In genomic region chr3:72997421-72997961, GRCh38 we compare ENCODE assay signal across 8 cellular contexts. TPM values are rescaled to one million over a fixed set of nuclear protein-coding genes. Genes with fewer than 3 reads are reported as not detected.
DNase-seq lines count a peak whose midpoint lies in the region; ATAC-seq and TF ChIP-seq lines count a peak whose summit lies in the region.

No MANE protein-coding gene starts in this region.

- CTCF ChIA-PET in T-cell (lab: Charles Lee), result interaction anchor here (0.6 to 5.2 kb wide), 5 partner anchors 13 to 146 kb away, joined by 3 to 30 read pairs (median 4); no protein-coding TSS in a partner anchor

- H3K9me3 Mint-ChIP-seq in T-cell, result no peaks in the 10 kb centered on the region

- no peak for TF ChIP-seq EP300 in Ishikawa (IDR thresholded peaks at IDR 0.05; ENCODE audit: borderline replicate concordance)

- POLR2A ChIA-PET in T-cell (lab: Charles Lee), result interaction anchor here (0.6 to 0.7 kb wide), 2 partner anchors 25 to 120 kb away, joined by 4 to 5 read pairs; no protein-coding TSS in a partner anchor

- TF ChIP-seq RAD21 in Ishikawa (IDR thresholded peaks at IDR 0.05; ENCODE audit: low read depth), result no peak

- H3K27ac Mint-ChIP-seq in T-cell, result peak overlapping the region; percentile 77 to 81

- peaks cover 46 to 53% (median 52%) of the 10 kb centered on the region in 3 donors for H3K4me1 Mint-ChIP-seq in T-cell

- no peaks in the 10 kb centered on the region for H3K27me3 Mint-ChIP-seq in T-cell

- H3K27ac ChIP-seq in layer of hippocampus (ENCODE audit: low read depth, low read length), result peak overlapping the region; percentile 97

- no peaks in the 10 kb centered on the region for H3K27me3 ChIP-seq in layer of hippocampus (ENCODE audit: control insufficient read depth, insufficient read depth, low read length)

- ATAC-seq in GM18870 (IDR thresholded peaks at IDR 0.05; ENCODE audit: unreplicated experiment), result peak; percentile 35
- ATAC-seq in T-cell (replicated peaks in 1 of 4), result peak; percentile 9 to 31 (median 14)

- peaks cover 22% of the 10 kb centered on the region for H3K36me3 Mint-ChIP-seq in T-cell

- peak overlapping the region; percentile 83 to 89 (median 88) for H3K4me3 Mint-ChIP-seq in T-cell

- DNase-seq in C1 segment of cervical spinal cord (lab: John Stamatoyannopoulos, UW) (peak in 8 of 14 donors; percentile 4 to 55 (median 38)), T-cell (peak in 31 of 34 experiments; percentile 9 to 61 (median 46)), cerebellar cortex (ENCODE audit: low spot score) (peak; percentile 54), NCI-H2196 (lab: John Stamatoyannopoulos, UW; ENCODE audit: unreplicated experiment) (no peak)
- DNase-seq in stimulated activated CD4-positive, alpha-beta T cell treated with anti-CD3 and anti-CD28 coated beads, TNF-alpha, amount 100 ng/mL, for 4 hours (ENCODE audit: low read depth in 3 of 3), result peak in 2 of 3 experiments; percentile 5 to 9

TF ChIP-seq in Ishikawa, 13 proteins besides CTCF, POLR2A, EP300 and RAD21:
- 0 out of 2 replicates have a peak, but pooled peaks have one; percentile 6 for TF ChIP-seq TCF12 (IDR thresholded peaks at IDR 0.05; ENCODE audit: low read depth)
- TF ChIP-seq REST (IDR thresholded peaks at IDR 0.05; ENCODE audit: low read depth), result no peak

RNA-seq across cellular contexts. Expression of gene PPP4R2, which starts 0.9 kb away (rescaled TPM):
- 10 to 100 TPM; 53.3 to 70.6 (median 61.3) TPM for total RNA-seq in T-cell
